ENCODE assay signal across 1 cellular context in genomic region chr2:8547284-8548064, GRCh38.
A peak's percentile ranks its signal among the peaks of the same experiment; 100 is the strongest.
TF ChIP-seq lines count a peak whose summit lies in the region.

No MANE protein-coding gene starts in this region.

TF ChIP-seq in K562, 482 proteins besides CTCF, POLR2A, EP300 and RAD21:
- TF ChIP-seq EGR1 (conservative IDR thresholded peaks at IDR 0.05), result peak; percentile 38; the same call in 1 of the 2 replicates
- TF ChIP-seq SNRNP70 (optimal IDR thresholded peaks at IDR 0.05; ENCODE audit: low read depth, low read length), result no peak
- TF ChIP-seq, protein P1, sequence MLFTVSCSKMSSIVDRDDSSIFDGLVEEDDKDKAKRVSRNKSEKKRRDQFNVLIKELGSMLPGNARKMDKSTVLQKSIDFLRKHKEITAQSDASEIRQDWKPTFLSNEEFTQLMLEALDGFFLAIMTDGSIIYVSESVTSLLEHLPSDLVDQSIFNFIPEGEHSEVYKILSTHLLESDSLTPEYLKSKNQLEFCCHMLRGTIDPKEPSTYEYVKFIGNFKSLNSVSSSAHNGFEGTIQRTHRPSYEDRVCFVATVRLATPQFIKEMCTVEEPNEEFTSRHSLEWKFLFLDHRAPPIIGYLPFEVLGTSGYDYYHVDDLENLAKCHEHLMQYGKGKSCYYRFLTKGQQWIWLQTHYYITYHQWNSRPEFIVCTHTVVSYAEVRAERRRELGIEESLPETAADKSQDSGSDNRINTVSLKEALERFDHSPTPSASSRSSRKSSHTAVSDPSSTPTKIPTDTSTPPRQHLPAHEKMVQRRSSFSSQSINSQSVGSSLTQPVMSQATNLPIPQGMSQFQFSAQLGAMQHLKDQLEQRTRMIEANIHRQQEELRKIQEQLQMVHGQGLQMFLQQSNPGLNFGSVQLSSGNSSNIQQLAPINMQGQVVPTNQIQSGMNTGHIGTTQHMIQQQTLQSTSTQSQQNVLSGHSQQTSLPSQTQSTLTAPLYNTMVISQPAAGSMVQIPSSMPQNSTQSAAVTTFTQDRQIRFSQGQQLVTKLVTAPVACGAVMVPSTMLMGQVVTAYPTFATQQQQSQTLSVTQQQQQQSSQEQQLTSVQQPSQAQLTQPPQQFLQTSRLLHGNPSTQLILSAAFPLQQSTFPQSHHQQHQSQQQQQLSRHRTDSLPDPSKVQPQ (CRISPR knock-in tag; IDR thresholded peaks at IDR 0.05; ENCODE audit: borderline replicate concordance), result no peak
